ENCODE assay signal across 8 cellular contexts in the genomic region with DNA sequence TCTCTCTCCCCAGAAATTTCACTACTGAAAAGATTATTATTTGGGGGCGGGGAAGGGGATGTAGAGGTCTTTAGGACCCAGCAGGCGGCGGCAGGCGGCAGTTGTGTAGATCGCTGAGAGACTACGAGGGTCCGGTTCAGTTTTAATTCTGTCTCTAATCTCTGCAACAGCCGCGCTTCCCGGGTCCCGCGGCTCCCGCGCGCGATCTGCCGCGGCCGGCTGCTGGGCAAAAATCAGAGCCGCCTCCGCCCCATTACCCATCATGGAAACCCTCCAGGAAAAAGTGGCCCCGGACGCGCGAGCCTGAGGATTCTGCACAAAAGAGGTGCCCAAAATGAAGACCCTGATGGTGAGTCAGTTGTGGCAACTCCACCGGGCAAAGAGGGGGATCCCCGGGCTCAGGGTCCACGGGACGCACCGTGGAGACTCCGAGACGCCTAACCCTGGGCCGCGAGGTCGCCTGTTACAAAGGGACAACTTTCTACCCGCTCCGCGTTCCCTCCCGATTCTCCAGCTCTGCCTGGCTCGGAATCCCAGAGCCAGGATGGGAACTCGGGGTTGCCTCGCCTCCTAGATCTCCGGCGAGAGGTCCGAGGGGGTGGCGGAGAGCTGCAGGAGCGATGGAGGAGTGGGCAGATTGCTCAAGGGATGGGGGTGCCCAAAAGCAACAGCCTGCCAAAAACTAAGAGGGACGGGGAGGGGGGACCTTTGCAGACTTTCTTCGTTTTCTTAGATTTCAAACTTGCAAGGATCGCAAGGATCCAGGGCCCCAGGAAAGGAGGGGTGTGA. TPM values are rescaled to one million over a fixed set of nuclear protein-coding genes. Genes with fewer than 3 reads are reported as not detected.
DNase-seq lines count a peak whose midpoint lies in the region; ATAC-seq and TF ChIP-seq lines count a peak whose summit lies in the region.

TSS of gene ST6GALNAC5 (plus strand) at position 139 of the 789 bp plus-strand sequence.

- no peak within 1 kb of the TSS for H3K9ac ChIP-seq in IMR-90 (ENCODE audit: low read depth, low read length)
- no peak within 1 kb of the TSS for H3K9ac ChIP-seq in trophoblast cell (ENCODE audit: low read length)

- H3K27me3 ChIP-seq in CD4-positive, alpha-beta memory T cell (ENCODE audit: insufficient read depth, low read length) = peaks cover 20% of the 10 kb centered on the region
- H3K27me3 ChIP-seq in IMR-90 (ENCODE audit: control insufficient read depth, insufficient read depth, low read length) (peaks cover 26% of the 10 kb centered on the region), trophoblast cell (ENCODE audit: insufficient read depth, low read length) (peaks cover 18% of the 10 kb centered on the region)

- intact Hi-C loops in CD4-positive, alpha-beta memory T cell (cut with micrococcal nuclease) = no loop called here
- intact Hi-C loops in IMR-90 (cut with micrococcal nuclease) = loop anchor here (5.0 to 10.0 kb wide), 2 partner anchors 167 to 535 kb away; no protein-coding TSS in a partner anchor

- no peaks in the 10 kb centered on the region for H4K20me1 ChIP-seq in IMR-90 (ENCODE audit: insufficient read depth, low read length)

- H3K27me3 Mint-ChIP-seq in CD4-positive, alpha-beta memory T cell = peaks cover 28 to 30% of the 10 kb centered on the region in 2 donors

- H3K79me1 ChIP-seq in IMR-90 (ENCODE audit: low read depth in 1 of 2, low read length in 2 of 2) (no peaks in the 10 kb centered on the region), trophoblast cell (ENCODE audit: low read length) (no peaks in the 10 kb centered on the region)

- no peak within 1 kb of the TSS for H2BK12ac ChIP-seq in trophoblast cell (ENCODE audit: low read length)

- H3K9me1 ChIP-seq in IMR-90 (ENCODE audit: insufficient read depth, low read length) = no peaks in the 10 kb centered on the region

- H4K8ac ChIP-seq in IMR-90 (ENCODE audit: low read depth in 2 of 2, low read length in 2 of 2) (no peak within 1 kb of the TSS), trophoblast cell (ENCODE audit: low read depth, low read length) (no peak within 1 kb of the TSS)

- 2% methylated on average over 13 of the region's 50 CpGs; no CpG with 5 or more reads in 1 of the 2 experiments for WGBS in IMR-90 (ENCODE audit: extremely low coverage in 2 of 2, insufficient read length in 1 of 2), 2 experiments
- WGBS in trophoblast cell (ENCODE audit: extremely low coverage, insufficient coverage, insufficient read length) = no CpG with 5 or more reads among the region's 50 CpGs

- no peak within 1 kb of the TSS for H4K91ac ChIP-seq in IMR-90 (ENCODE audit: insufficient read depth, low read depth, low read length)
- H4K91ac ChIP-seq in trophoblast cell (ENCODE audit: low read depth, low read length) = no peak within 1 kb of the TSS

- H3K4ac ChIP-seq in IMR-90 (ENCODE audit: low read depth, low read length) (no peak within 1 kb of the TSS), trophoblast cell (ENCODE audit: low read depth, low read length) (no peak within 1 kb of the TSS)

- no peak within 1 kb of the TSS for H3K27ac ChIP-seq in CD4-positive, alpha-beta memory T cell (ENCODE audit: low read depth, low read length)
- H3K27ac ChIP-seq in IMR-90 (ENCODE audit: insufficient read depth, low read length) (no peak within 1 kb of the TSS), trophoblast cell (ENCODE audit: low read depth, low read length) (no peak within 1 kb of the TSS)

- H3K23ac ChIP-seq in IMR-90 (ENCODE audit: low read depth, low read length) (no peak within 1 kb of the TSS), trophoblast cell (ENCODE audit: low read length) (no peak within 1 kb of the TSS)

- DNase-seq in CD4-positive, alpha-beta memory T cell = no peak
- DNase-seq in IMR-90 (peak; percentile 9), glomerular visceral epithelial cell (ENCODE audit: extremely low spot score) (peak; percentile 36), trophoblast cell (peak in 1 of 2 donors; percentile 15), NCI-H2081 (lab: John Stamatoyannopoulos, UW) (no peak)
- DNase-seq in activated CD8-positive, alpha-beta memory T cell treated with anti-CD3 and anti-CD28 coated beads, Interleukin-2, amount 50 U/mL, for 48 hours = peak; percentile 53

- H4K12ac ChIP-seq in trophoblast cell (ENCODE audit: low read depth, low read length) = no peak within 1 kb of the TSS

- peaks cover 0 to 20% (median 6%) of the 10 kb centered on the region in 4 donors for H3K4me1 Mint-ChIP-seq in CD4-positive, alpha-beta memory T cell

- CTCF ChIA-PET in CD4-positive, alpha-beta memory T cell (lab: Charles Lee; ENCODE audit: partially characterized antibody) = no interaction called here
- CTCF ChIA-PET in IMR-90 (lab: Yijun Ruan, JAX) = interaction anchor here (0.6 kb wide), 1 partner anchor 1048 kb away, joined by 4 read pairs; no protein-coding TSS in a partner anchor

- dilution Hi-C loops in IMR-90 (cut with HindIII; ENCODE audit: low sequenced_read_pairs, unreplicated experiment) = no loop called here

- H3K4me1 ChIP-seq in CD4-positive, alpha-beta memory T cell (ENCODE audit: insufficient read depth, low read length) = peaks cover 5% of the 10 kb centered on the region
- H3K4me1 ChIP-seq in IMR-90 (ENCODE audit: control insufficient read depth, insufficient read depth, low read length) (peaks cover 2% of the 10 kb centered on the region; the same call in 1 of the 2 replicates), trophoblast cell (ENCODE audit: control insufficient read depth in 1 of 2, insufficient read depth in 2 of 2, low read length in 2 of 2) (peaks cover 11 to 14% of the 10 kb centered on the region in 2 experiments)

- H4K5ac ChIP-seq in IMR-90 (ENCODE audit: low read depth, low read length) = no peak within 1 kb of the TSS

- H3K14ac ChIP-seq in IMR-90 (replicated peaks; ENCODE audit: low read depth, low read length) (no peak within 1 kb of the TSS), trophoblast cell (ENCODE audit: low read length) (no peak within 1 kb of the TSS)

- H3K79me2 ChIP-seq in trophoblast cell (ENCODE audit: control insufficient read depth, insufficient read depth, low read length, poor library complexity) = no peaks in the 10 kb centered on the region

- no peak within 1 kb of the TSS for H2BK15ac ChIP-seq in IMR-90 (ENCODE audit: low read depth, low read length)

- no peaks in the 10 kb centered on the region for H3K9me3 Mint-ChIP-seq in CD4-positive, alpha-beta memory T cell

- H3K56ac ChIP-seq in IMR-90 (ENCODE audit: extremely low read depth, insufficient read depth, low read length) = no peak within 1 kb of the TSS

- H2BK5ac ChIP-seq in IMR-90 (ENCODE audit: low read depth, low read length, poor library complexity, severe bottlenecking) = no peak within 1 kb of the TSS
- no peak within 1 kb of the TSS for H2BK5ac ChIP-seq in trophoblast cell (ENCODE audit: low read depth, low read length, poor library complexity)

- no peaks in the 10 kb centered on the region for H3K36me3 ChIP-seq in CD4-positive, alpha-beta memory T cell (ENCODE audit: insufficient read depth, low read length)
- H3K36me3 ChIP-seq in IMR-90 (ENCODE audit: control insufficient read depth, insufficient read depth, low read length) (no peaks in the 10 kb centered on the region), trophoblast cell (ENCODE audit: control insufficient read depth in 1 of 2, insufficient read depth in 2 of 2, low read length in 2 of 2) (no peaks in the 10 kb centered on the region)

- no peak within 1 kb of the TSS for H2AK9ac ChIP-seq in IMR-90 (replicated peaks; ENCODE audit: low read depth, low read length, poor library complexity)

- H3K9me3 ChIP-seq in CD4-positive, alpha-beta memory T cell (ENCODE audit: control insufficient read depth in 1 of 2, low read length in 2 of 2) = no peaks in the 10 kb centered on the region
- H3K9me3 ChIP-seq in IMR-90 (ENCODE audit: control insufficient read depth, insufficient read depth, low read length) (no peaks in the 10 kb centered on the region), trophoblast cell (ENCODE audit: insufficient read depth, low read depth, low read length) (no peaks in the 10 kb centered on the region)

- H3K27ac Mint-ChIP-seq in CD4-positive, alpha-beta memory T cell = no peak within 1 kb of the TSS

- H2BK120ac ChIP-seq in IMR-90 (ENCODE audit: low read depth, low read length) (no peak within 1 kb of the TSS), trophoblast cell (ENCODE audit: insufficient read depth, low read length, poor library complexity) (no peak within 1 kb of the TSS)

- H2AK5ac ChIP-seq in IMR-90 (ENCODE audit: low read depth, low read length) (no peak within 1 kb of the TSS), trophoblast cell (ENCODE audit: low read length) (no peak within 1 kb of the TSS)

- POLR2A ChIA-PET in CD4-positive, alpha-beta memory T cell (lab: Charles Lee; ENCODE audit: partially characterized antibody) = no interaction called here
- POLR2A ChIA-PET in IMR-90 (lab: Charles Lee; ENCODE audit: unreplicated experiment) = no interaction called here

- H3K36me3 Mint-ChIP-seq in CD4-positive, alpha-beta memory T cell = no peaks in the 10 kb centered on the region

- in situ Hi-C loops in IMR-90 (cut with MboI; ENCODE audit: low sequenced_read_pairs) = no loop called here

- no peak for TF ChIP-seq POLR2A in IMR-90 (IDR thresholded peaks at IDR 0.05; ENCODE audit: low read depth, low read length)

- no TSS peak for BruUV-seq in IMR-90 (replicated peaks; lab: Mats Ljungman, UMichigan)

- H3K18ac ChIP-seq in IMR-90 (ENCODE audit: low read depth, low read length) = no peak within 1 kb of the TSS
- H3K18ac ChIP-seq in trophoblast cell (ENCODE audit: low read length) = no peak within 1 kb of the TSS

- no peak for TF ChIP-seq CTCF in IMR-90 (conservative IDR thresholded peaks at IDR 0.05; ENCODE audit: low read depth, low read length)

- peak within 1 kb of the TSS in 1 of 2 donors; percentile 36 for H3K4me3 ChIP-seq in CD4-positive, alpha-beta memory T cell (ENCODE audit: low read length in 2 of 2)
- peak within 1 kb of the TSS; percentile 57 for H3K4me3 ChIP-seq in IMR-90 (ENCODE audit: insufficient read depth, low read depth, low read length)
- H3K4me3 ChIP-seq in trophoblast cell (ENCODE audit: low read depth, low read length) = peak within 1 kb of the TSS; percentile 64

- peak within 1 kb of the TSS; percentile 86 for H2AFZ ChIP-seq in IMR-90 (replicated peaks; ENCODE audit: low read length, poor library complexity)
- peak within 1 kb of the TSS; percentile 79 for H2AFZ ChIP-seq in trophoblast cell (ENCODE audit: insufficient read depth, low read length, poor library complexity)

- peak; percentile 36 for ATAC-seq in IMR-90 (ENCODE audit: low read depth)
- ATAC-seq in GM18907 (IDR thresholded peaks at IDR 0.05; ENCODE audit: unreplicated experiment) = no peak
- ATAC-seq in HG03039 (IDR thresholded peaks at IDR 0.05; ENCODE audit: unreplicated experiment) = no peak

- H3K4me3 Mint-ChIP-seq in CD4-positive, alpha-beta memory T cell = peak within 1 kb of the TSS; percentile 55 to 86 (median 74)

- no peak for TF ChIP-seq RAD21 in IMR-90 (IDR thresholded peaks at IDR 0.05; ENCODE audit: low read length)

- H3K4me2 ChIP-seq in IMR-90 (ENCODE audit: low read depth, low read length) (peak within 1 kb of the TSS; percentile 100), trophoblast cell (ENCODE audit: low read length) (peak within 1 kb of the TSS; percentile 95)

- no peak within 1 kb of the TSS for H2BK20ac ChIP-seq in IMR-90 (ENCODE audit: low read depth, low read length)

RNA-seq across cellular contexts. Expression of gene ST6GALNAC5, which starts in this region (rescaled TPM):
- not detected for total RNA-seq in CD4-positive, alpha-beta memory T cell
- under 1 TPM in 1 of 2 donors, not detected in 1; 0.10 TPM for polyA plus RNA-seq in CD4-positive, alpha-beta memory T cell
- total RNA-seq in IMR-90 (2012; rRNA removed) = 2.8 and 3.4 TPM in 2 replicates
- polyA plus RNA-seq in IMR-90 (2012; rRNA removed) = 3.7 and 4.0 TPM in 2 replicates
- 3.1 and 5.7 TPM in 2 replicates for polyA plus RNA-seq in IMR-90 (2012; cell fraction: cytosol; rRNA removed)
- 2.8 and 3.9 TPM in 2 replicates for polyA plus RNA-seq in IMR-90 (2012; cell fraction: nucleus; rRNA removed; ENCODE audit: low replicate concordance)
- 0.35 and 0.77 TPM in 2 replicates for polyA plus RNA-seq in trophoblast cell (2013)

Comparison
In these comparisons a context has a peak if more than half of its experiments do, and no peak if none do; other contexts are left out.
1. DNase-seq: peak in IMR-90 (single experiment), activated CD8-positive, alpha-beta memory T cell treated with anti-CD3 and anti-CD28 coated beads, Interleukin-2, amount 50 U/mL, for 48 hours (single experiment) and glomerular visceral epithelial cell (single experiment); none in CD4-positive, alpha-beta memory T cell (0 of 5) and NCI-H2081 (0 of 2).